In genomic region chr7:42931447-42931833, GRCh38 we compare ENCODE assay signal across 8 cellular contexts. TPM values are rescaled to one million over a fixed set of nuclear protein-coding genes. Genes with fewer than 3 reads are reported as not detected.
DNase-seq lines count a peak whose midpoint lies in the region; ATAC-seq and TF ChIP-seq lines count a peak whose summit lies in the region.

No MANE protein-coding gene starts in this region.

- intact Hi-C loops in thyroid gland (cut with DNase I) = no loop called here

- CTCF ChIA-PET in activated CD4-positive, alpha-beta T cell treated with anti-CD3 and anti-CD28 coated beads, Interleukin-2, amount 10 ng/mL, durations not matched to agents 7 days and 5 days (lab: Charles Lee) = interaction anchor here (0.7 to 3.7 kb wide), 5 partner anchors 10 to 833 kb away, joined by 3 to 17 read pairs (median 3); partner anchors contain the start of gene STK17A

- no peaks in the 10 kb centered on the region for H3K9me3 Mint-ChIP-seq in activated CD4-positive, alpha-beta T cell treated with anti-CD3 and anti-CD28 coated beads, Interleukin-2, amount 10 ng/mL, durations not matched to agents 7 days and 5 days
- no peaks in the 10 kb centered on the region for H3K9me3 Mint-ChIP-seq in activated naive CD4-positive, alpha-beta T cell treated with anti-CD3 and anti-CD28 coated beads, Interleukin-2, amount 50 U/mL, for 72 hours

- H3K4me3 ChIP-seq in thyroid gland (replicated peaks in 1 of 3) = peak overlapping the region; percentile 57 to 98 (median 77)

- peaks cover 20 to 25% of the 10 kb centered on the region in 2 donors for H3K36me3 ChIP-seq in thyroid gland

- POLR2A ChIA-PET in activated CD4-positive, alpha-beta T cell treated with anti-CD3 and anti-CD28 coated beads, Interleukin-2, amount 10 ng/mL, durations not matched to agents 7 days and 5 days (lab: Charles Lee) = interaction anchor here (0.7 to 0.9 kb wide), 4 partner anchors 18 to 717 kb away, joined by 3 to 4 read pairs (median 3); no protein-coding TSS in a partner anchor

- H3K36me3 Mint-ChIP-seq in activated CD4-positive, alpha-beta T cell treated with anti-CD3 and anti-CD28 coated beads, Interleukin-2, amount 10 ng/mL, durations not matched to agents 7 days and 5 days (ENCODE audit: low read depth) = peaks cover 38% of the 10 kb centered on the region
- peaks cover 30 to 44% of the 10 kb centered on the region in 2 donors for H3K36me3 Mint-ChIP-seq in activated naive CD4-positive, alpha-beta T cell treated with anti-CD3 and anti-CD28 coated beads, Interleukin-2, amount 50 U/mL, for 72 hours

- TF ChIP-seq CTCF in thyroid gland (IDR thresholded peaks at IDR 0.05) = no peak

- H3K27ac Mint-ChIP-seq in activated CD4-positive, alpha-beta T cell treated with anti-CD3 and anti-CD28 coated beads, Interleukin-2, amount 10 ng/mL, durations not matched to agents 7 days and 5 days = peak overlapping the region; percentile 98
- peak overlapping the region; percentile 97 to 100 for H3K27ac Mint-ChIP-seq in activated naive CD4-positive, alpha-beta T cell treated with anti-CD3 and anti-CD28 coated beads, Interleukin-2, amount 50 U/mL, for 72 hours

- H3K27ac ChIP-seq in layer of hippocampus (ENCODE audit: low read depth, low read length) (peak overlapping the region; percentile 39), thyroid gland (peak overlapping the region; percentile 48 to 66 (median 50))

- 0 to 1% methylated on average over 12 of the region's 12 CpGs for WGBS in thyroid gland, 2 donors

- no peaks in the 10 kb centered on the region for H3K27me3 ChIP-seq in layer of hippocampus (ENCODE audit: control insufficient read depth, insufficient read depth, low read length)
- H3K27me3 ChIP-seq in thyroid gland = no peaks in the 10 kb centered on the region

- peaks cover 71% of the 10 kb centered on the region for H3K4me1 Mint-ChIP-seq in activated CD4-positive, alpha-beta T cell treated with anti-CD3 and anti-CD28 coated beads, Interleukin-2, amount 10 ng/mL, durations not matched to agents 7 days and 5 days

- no peak for ATAC-seq in activated naive CD4-positive, alpha-beta T cell treated with anti-CD3 and anti-CD28 coated beads, Interleukin-2, amount 50 U/mL, for 72 hours
- ATAC-seq in GM18909 (IDR thresholded peaks at IDR 0.05; ENCODE audit: poor library complexity, unreplicated experiment) = no peak
- ATAC-seq in HG02763 (IDR thresholded peaks at IDR 0.05; ENCODE audit: unreplicated experiment) = no peak

- peak; percentile 59 for DNase-seq in activated CD4-positive, alpha-beta T cell treated with anti-CD3 and anti-CD28 coated beads, Interleukin-2, amount 10 ng/mL, durations not matched to agents 7 days and 5 days
- no peak for DNase-seq in activated CD4-positive, alpha-beta T cell treated with anti-CD3 and anti-CD28 coated beads, Interleukin-2, amount 50 U/mL, for 1 hour
- no peak for DNase-seq in activated naive CD4-positive, alpha-beta T cell treated with anti-CD3 and anti-CD28 coated beads, Interleukin-2, amount 50 U/mL, for 72 hours (ENCODE audit: low spot score in 2 of 2)
- no peak for DNase-seq in thyroid gland
- no peak for DNase-seq in DMS114 treated with DMSO at 0.1 percent for 48 hours (lab: John Stamatoyannopoulos, UW; ENCODE audit: unreplicated experiment)

- peaks cover 27 to 28% of the 10 kb centered on the region in 2 donors for H3K4me1 ChIP-seq in thyroid gland

- no peaks in the 10 kb centered on the region for H3K9me3 ChIP-seq in thyroid gland

- no peak for TF ChIP-seq POLR2A in thyroid gland (IDR thresholded peaks at IDR 0.05)

- H3K4me3 Mint-ChIP-seq in activated CD4-positive, alpha-beta T cell treated with anti-CD3 and anti-CD28 coated beads, Interleukin-2, amount 10 ng/mL, durations not matched to agents 7 days and 5 days = peak overlapping the region; percentile 99

- no peaks in the 10 kb centered on the region for H3K27me3 Mint-ChIP-seq in activated CD4-positive, alpha-beta T cell treated with anti-CD3 and anti-CD28 coated beads, Interleukin-2, amount 10 ng/mL, durations not matched to agents 7 days and 5 days

RNA-seq across cellular contexts. Expression of gene PSMA2, which starts 0.5 kb away (rescaled TPM):
- total RNA-seq in activated CD4-positive, alpha-beta T cell treated with anti-CD3 and anti-CD28 coated beads, Interleukin-2, amount 10 ng/mL, durations not matched to agents 7 days and 5 days = 100 to 1,000 TPM; 104 to 127 TPM
- 100 to 1,000 TPM; 189 to 198 TPM for total RNA-seq in activated naive CD4-positive, alpha-beta T cell treated with anti-CD3 and anti-CD28 coated beads, Interleukin-2, amount 50 U/mL, for 72 hours
- total RNA-seq in thyroid gland = 10 to 100 TPM; 42.2 to 71.2 (median 63.8) TPM

RNA-seq across cellular contexts. Expression of gene MRPL32, which starts 0.7 kb away (rescaled TPM):
- total RNA-seq in activated CD4-positive, alpha-beta T cell treated with anti-CD3 and anti-CD28 coated beads, Interleukin-2, amount 10 ng/mL, durations not matched to agents 7 days and 5 days = 10 to 100 TPM; 50.2 to 50.3 TPM
- 10 to 100 TPM; 57.2 to 68.4 TPM for total RNA-seq in activated naive CD4-positive, alpha-beta T cell treated with anti-CD3 and anti-CD28 coated beads, Interleukin-2, amount 50 U/mL, for 72 hours
- 10 to 100 TPM; 49.4 to 68.7 (median 56.9) TPM for total RNA-seq in thyroid gland

RNA-seq across cellular contexts. Expression of gene C7orf25, which starts 19.6 kb away (rescaled TPM):
- total RNA-seq in activated CD4-positive, alpha-beta T cell treated with anti-CD3 and anti-CD28 coated beads, Interleukin-2, amount 10 ng/mL, durations not matched to agents 7 days and 5 days = 1 to 10 TPM; 3.0 to 5.1 TPM
- total RNA-seq in activated naive CD4-positive, alpha-beta T cell treated with anti-CD3 and anti-CD28 coated beads, Interleukin-2, amount 50 U/mL, for 72 hours = 1 to 10 TPM; 1.7 to 3.9 TPM
- 10 to 100 TPM; 12.5 to 18.9 (median 14.9) TPM for total RNA-seq in thyroid gland
